Comparison of ENCODE assay signal across 12 cellular contexts in genomic region chr1:21914468-21914867, GRCh38. TPM values are rescaled to one million over a fixed set of nuclear protein-coding genes. Genes with fewer than 3 reads are reported as not detected.
A peak's percentile ranks its signal among the peaks of the same experiment; 100 is the strongest.
DNase-seq lines count a peak whose midpoint lies in the region; ATAC-seq and TF ChIP-seq lines count a peak whose summit lies in the region.
"Had no signal": no experiment of that assay in that cellular context is flagged by ENCODE, and none has a peak within 500 bp of the region (broad histone marks: within the 10 kb centered on the region; RNA-seq: fewer than 3 reads in every experiment).

No MANE protein-coding gene starts in this region.

- DNase-seq in DMS79 treated with DMSO at 0.1 percent for 48 hours (lab: John Stamatoyannopoulos, UW), result peak; percentile 81
- DNase-seq in Panc1 (ENCODE audit: low read depth, low spot score), result no peak
- no peak for DNase-seq in immature natural killer cell
- no peak for DNase-seq in superior temporal gyrus (ENCODE audit: extremely low spot score)
- DNase-seq in activated CD4-positive, alpha-beta memory T cell treated with anti-CD3 and anti-CD28 coated beads, Interleukin-2, amount 10 ng/mL, durations not matched to agents 7 days and 5 days, result no peak
- DNase-seq in activated naive CD4-positive, alpha-beta T cell (lab: John Stamatoyannopoulos, UW), result no peak
- DNase-seq: CD4-positive, alpha-beta T cell; stimulated activated CD4-positive, alpha-beta T cell treated with anti-CD3 and anti-CD28 coated beads, Interleukin-2, amount 100 ng/mL, for 24 hours; stimulated activated naive B cell treated with anti-CD40 and anti-IgM and Interleukin-4, amounts not matched to agents 10 μg/mL and 1 μg/mL and 100 μg/mL, for 72 hours had no signal

- H3K4me3 Mint-ChIP-seq in immature natural killer cell, result no peak overlapping the region
- no peak overlapping the region for H3K4me3 Mint-ChIP-seq in activated CD4-positive, alpha-beta memory T cell treated with anti-CD3 and anti-CD28 coated beads, Interleukin-2, amount 10 ng/mL, durations not matched to agents 7 days and 5 days
- H3K4me3 Mint-ChIP-seq: CD4-positive, alpha-beta T cell; stimulated activated naive B cell treated with anti-CD40 and anti-IgM and Interleukin-4, amounts not matched to agents 10 μg/mL and 1 μg/mL and 100 μg/mL, for 72 hours had no signal

- no peaks in the 10 kb centered on the region for H3K9me3 Mint-ChIP-seq in immature natural killer cell
- H3K9me3 Mint-ChIP-seq in activated CD4-positive, alpha-beta memory T cell treated with anti-CD3 and anti-CD28 coated beads, Interleukin-2, amount 10 ng/mL, durations not matched to agents 7 days and 5 days, result no peaks in the 10 kb centered on the region
- H3K9me3 Mint-ChIP-seq: CD4-positive, alpha-beta T cell; stimulated activated naive B cell treated with anti-CD40 and anti-IgM and Interleukin-4, amounts not matched to agents 10 μg/mL and 1 μg/mL and 100 μg/mL, for 72 hours had no signal

- H3K4me3 ChIP-seq in Panc1 (ENCODE audit: low read depth in 2 of 2, low read length in 2 of 2), result no peak overlapping the region
- H3K4me3 ChIP-seq in skin epidermis, result no peak overlapping the region

- POLR2A ChIA-PET in Panc1 (lab: Charles Lee), result no interaction called here
- POLR2A ChIA-PET in activated CD4-positive, alpha-beta memory T cell treated with anti-CD3 and anti-CD28 coated beads, Interleukin-2, amount 10 ng/mL, durations not matched to agents 7 days and 5 days (lab: Charles Lee), result no interaction called here

- peaks cover 63% of the 10 kb centered on the region for H3K4me1 ChIP-seq in Panc1 (ENCODE audit: control insufficient read depth, insufficient read depth, low read length)

- peak overlapping the region in 5 of 6 donors; percentile 60 to 86 (median 74) for H3K27ac Mint-ChIP-seq in immature natural killer cell
- H3K27ac Mint-ChIP-seq in activated CD4-positive, alpha-beta memory T cell treated with anti-CD3 and anti-CD28 coated beads, Interleukin-2, amount 10 ng/mL, durations not matched to agents 7 days and 5 days, result no peak overlapping the region

- CTCF ChIA-PET in Panc1 (lab: Charles Lee), result no interaction called here
- CTCF ChIA-PET in activated CD4-positive, alpha-beta memory T cell treated with anti-CD3 and anti-CD28 coated beads, Interleukin-2, amount 10 ng/mL, durations not matched to agents 7 days and 5 days (lab: Charles Lee), result interaction anchor here (0.6 kb wide), 1 partner anchor 644 kb away, joined by 4 read pairs; no protein-coding TSS in a partner anchor

- no peaks in the 10 kb centered on the region for H3K9me3 ChIP-seq in Panc1 (ENCODE audit: control insufficient read depth, insufficient read depth, low read depth, low read length)

- intact Hi-C loops in Panc1 (cut with micrococcal nuclease; ENCODE audit: unreplicated experiment), result no loop called here

- no peaks in the 10 kb centered on the region for H3K36me3 Mint-ChIP-seq in immature natural killer cell
- no peaks in the 10 kb centered on the region for H3K36me3 Mint-ChIP-seq in activated CD4-positive, alpha-beta memory T cell treated with anti-CD3 and anti-CD28 coated beads, Interleukin-2, amount 10 ng/mL, durations not matched to agents 7 days and 5 days (ENCODE audit: low read depth)
- H3K36me3 Mint-ChIP-seq: stimulated activated naive B cell treated with anti-CD40 and anti-IgM and Interleukin-4, amounts not matched to agents 10 μg/mL and 1 μg/mL and 100 μg/mL, for 72 hours had no signal

- peak overlapping the region; percentile 74; the same call in 1 of the 2 replicates for H3K27ac ChIP-seq in Panc1 (ENCODE audit: low read length)
- peak overlapping the region in 14 of 21 experiments; percentile 4 to 90 (median 78) for H3K27ac ChIP-seq in skin epidermis
- H3K27ac ChIP-seq: HL-60 had no signal

- H3K27me3 Mint-ChIP-seq in immature natural killer cell (ENCODE audit: low read depth in 3 of 3), result peaks cover 0 to 3% (median 0%) of the 10 kb centered on the region in 3 donors
- no peaks in the 10 kb centered on the region for H3K27me3 Mint-ChIP-seq in activated CD4-positive, alpha-beta memory T cell treated with anti-CD3 and anti-CD28 coated beads, Interleukin-2, amount 10 ng/mL, durations not matched to agents 7 days and 5 days
- H3K27me3 Mint-ChIP-seq: CD4-positive, alpha-beta T cell; stimulated activated naive B cell treated with anti-CD40 and anti-IgM and Interleukin-4, amounts not matched to agents 10 μg/mL and 1 μg/mL and 100 μg/mL, for 72 hours had no signal

- in situ Hi-C loops in Panc1 (cut with HindIII; ENCODE audit: low pct_unique_long_range_greater_than_20kb, low sequenced_read_pairs), result no loop called here

- TF ChIP-seq CTCF in Panc1 (IDR thresholded peaks at IDR 0.05), result no peak

- BruUV-seq in Panc1 (replicated peaks; lab: Mats Ljungman, UMichigan), result no TSS peak

- no peaks in the 10 kb centered on the region for H3K27me3 ChIP-seq in Panc1 (ENCODE audit: control insufficient read depth, insufficient read depth, low read length)

- ATAC-seq in Panc1 (no peak; the same call in 1 of the 2 replicates), GM19455 (IDR thresholded peaks at IDR 0.05; ENCODE audit: unreplicated experiment) (no peak)

- peaks cover 9 to 10% of the 10 kb centered on the region in 2 donors for H3K4me1 Mint-ChIP-seq in immature natural killer cell
- H3K4me1 Mint-ChIP-seq in activated CD4-positive, alpha-beta memory T cell treated with anti-CD3 and anti-CD28 coated beads, Interleukin-2, amount 10 ng/mL, durations not matched to agents 7 days and 5 days, result peaks cover 5% of the 10 kb centered on the region

- H3K36me3 ChIP-seq in Panc1 (ENCODE audit: control insufficient read depth, insufficient read depth, low read length), result no peaks in the 10 kb centered on the region

RNA-seq across cellular contexts. Expression of gene HSPG2, which starts 22.6 kb away (rescaled TPM):
- 171 TPM for total RNA-seq in Panc1 (2021; ENCODE audit: unreplicated experiment)
- polyA plus RNA-seq in Panc1 (2012; ENCODE audit: insufficient read length), result 324 TPM
- under 1 TPM in 1 of 3 donors, not detected in 2; 0.19 TPM for polyA plus RNA-seq in immature natural killer cell
- total RNA-seq in activated CD4-positive, alpha-beta memory T cell treated with anti-CD3 and anti-CD28 coated beads, Interleukin-2, amount 10 ng/mL, durations not matched to agents 7 days and 5 days, result 1 to 10 TPM; 1.0 to 1.2 TPM

Comparison
In these comparisons a context has a peak if more than half of its experiments do, and no peak if none do; other contexts are left out.
1. RNA of gene HSPG2, which starts 22.6 kb away (total RNA-seq): 171 TPM in Panc1 (single experiment); 1.0 to 1.2 TPM in activated CD4-positive, alpha-beta memory T cell treated with anti-CD3 and anti-CD28 coated beads, Interleukin-2, amount 10 ng/mL, durations not matched to agents 7 days and 5 days; every median in the first group is over 10 times any median in the second.